Comparison of ENCODE assay signal across 19 cellular contexts in genomic region chr3:66408458-66408857, GRCh38.
DNase-seq lines count a peak whose midpoint lies in the region; TF ChIP-seq lines count a peak whose summit lies in the region.
"Had no signal": no experiment of that assay in that cellular context is flagged by ENCODE, and none has a peak within 500 bp of the region (broad histone marks: within the 10 kb centered on the region; RNA-seq: fewer than 3 reads in every experiment).

No MANE protein-coding gene starts in this region.

- no peak overlapping the region for H3K23ac ChIP-seq in mesenchymal stem cell (ENCODE audit: low read length in 2 of 2)

- H2BK120ac ChIP-seq in mesenchymal stem cell (ENCODE audit: low read depth, low read length), result no peak overlapping the region

- H3K27ac ChIP-seq in breast epithelium (peak overlapping the region; percentile 29 to 52), ascending aorta (peak overlapping the region; percentile 32 to 93), mesenchymal stem cell (ENCODE audit: low read length, poor library complexity, severe bottlenecking) (no peak overlapping the region), substantia nigra (ENCODE audit: low read depth, low read length, poor library complexity, severe bottlenecking) (peak overlapping the region; percentile 28)
- H3K27ac ChIP-seq: brain microvascular endothelial cell, foreskin keratinocyte had no signal

- intact Hi-C loops in breast epithelium (cut with DNase I; ENCODE audit: low total_unique reads) (loop anchor here (10.0 kb wide), 1 partner anchor 386 kb away; no protein-coding TSS in a partner anchor), MCF 10A (cut with micrococcal nuclease) (loop anchor here (10.0 kb wide), 1 partner anchor 134 kb away; no protein-coding TSS in a partner anchor), ascending aorta (cut with DNase I) (loop anchor here (5.0 to 10.0 kb wide), 3 partner anchors 34 to 316 kb away; no protein-coding TSS in a partner anchor)

- no peak overlapping the region for H4K91ac ChIP-seq in mesenchymal stem cell (ENCODE audit: low read length)

- peaks cover 3% of the 10 kb centered on the region for H3K36me3 ChIP-seq in breast epithelium
- peaks cover 42 to 50% of the 10 kb centered on the region in 2 donors for H3K36me3 ChIP-seq in ascending aorta
- peaks cover 27 to 79% of the 10 kb centered on the region in 2 experiments for H3K36me3 ChIP-seq in mesenchymal stem cell (ENCODE audit: control insufficient read depth in 1 of 2, insufficient read depth in 2 of 2, low read depth in 1 of 2, low read length in 2 of 2)

- H3K14ac ChIP-seq in mesenchymal stem cell (ENCODE audit: low read length in 2 of 2), result no peak overlapping the region

- no TSS peak for BruUV-seq in MCF 10A (replicated peaks; lab: Mats Ljungman, UMichigan)

- TF ChIP-seq POLR2A in breast epithelium (IDR thresholded peaks at IDR 0.05), result no peak

- H3K4me1 ChIP-seq in breast epithelium, result peaks cover 0 to 2% of the 10 kb centered on the region in 2 donors
- H3K4me1 ChIP-seq in ascending aorta, result peaks cover 18 to 47% of the 10 kb centered on the region in 2 donors
- peaks cover 45% of the 10 kb centered on the region for H3K4me1 ChIP-seq in mesenchymal stem cell (ENCODE audit: control insufficient read depth, insufficient read depth, low read depth, low read length)
- H3K4me1 ChIP-seq: foreskin keratinocyte had no signal

- POLR2A ChIA-PET in MCF 10A (lab: Yijun Ruan, JAX), result interaction anchor here (0.6 to 0.9 kb wide), 2 partner anchors 339 to 412 kb away, joined by 3 read pairs; no protein-coding TSS in a partner anchor

- H3K4me3 ChIP-seq in breast epithelium, result no peak overlapping the region
- H3K4me3 ChIP-seq in ascending aorta, result no peak overlapping the region
- H3K4me3 ChIP-seq in mesenchymal stem cell (ENCODE audit: insufficient read depth in 1 of 2, low read depth in 1 of 2, low read length in 2 of 2), result no peak overlapping the region
- H3K4me3 ChIP-seq: smooth muscle cell had no signal

- TF ChIP-seq CTCF in breast epithelium (IDR thresholded peaks at IDR 0.05) (no peak), MCF 10A (IDR thresholded peaks at IDR 0.05; ENCODE audit: unreplicated experiment) (no peak), ascending aorta (IDR thresholded peaks at IDR 0.05) (no peak)

- H2BK15ac ChIP-seq in mesenchymal stem cell (ENCODE audit: low read depth, poor library complexity, severe bottlenecking), result no peak overlapping the region

- DNase-seq in breast epithelium (ENCODE audit: low spot score in 2 of 2) (no peak), MCF 10A (ENCODE audit: unreplicated experiment) (no peak), ascending aorta (ENCODE audit: low spot score in 2 of 2) (peak in 1 of 2 donors; percentile 45), mesenchymal stem cell (no peak), substantia nigra (lab: John Stamatoyannopoulos, UW) (no peak), activated gamma-delta T cell treated with Interleukin-2 at 50 U/mL for 16 hours (no peak), mucosa of gallbladder (ENCODE audit: low spot score) (no peak), NCI-H2107 (lab: John Stamatoyannopoulos, UW) (no peak)
- DNase-seq: brain microvascular endothelial cell, kidney glomerular epithelial cell, NCI-H2171 had no signal

- H3K4me3 Mint-ChIP-seq in MCF 10A (ENCODE audit: unreplicated experiment), result no peak overlapping the region
- H3K4me3 Mint-ChIP-seq: activated naive CD8-positive, alpha-beta T cell treated with anti-CD3 and anti-CD28 coated beads, Interleukin-2, amount 10 ng/mL, durations not matched to agents 7 days and 5 days; activated T-helper 1 cell treated with anti-CD3 and anti-CD28 coated beads, Interleukin-12 subunit alpha, Interleukin-12 subunit beta, Interleukin-2, Interleukin-4 antibody, amounts not matched to agents 30 ng/mL and 10 ng/mL and 1 ng/mL, durations not matched to agents 14 hours and 24 hours and 36 hours; HFFc6; mesothelial cell of epicardium; nephron progenitor cell; stimulated activated naive CD8-positive, alpha-beta T cell treated with anti-CD3 and anti-CD28 coated beads, Interleukin-15, amount 100 ng/mL, for 72 hours had no signal

- H2AFZ ChIP-seq in mesenchymal stem cell (ENCODE audit: low read depth, low read length), result no peak overlapping the region

- no peak overlapping the region for H3K27ac Mint-ChIP-seq in MCF 10A (ENCODE audit: low read depth, unreplicated experiment)
- H3K27ac Mint-ChIP-seq: activated naive CD8-positive, alpha-beta T cell treated with anti-CD3 and anti-CD28 coated beads, Interleukin-2, amount 10 ng/mL, durations not matched to agents 7 days and 5 days; HFFc6; nephron progenitor cell had no signal

- WGBS in mesenchymal stem cell, result 84% methylated on average over 7 of the region's 7 CpGs

- peaks cover 12% of the 10 kb centered on the region for H3K36me3 Mint-ChIP-seq in MCF 10A (ENCODE audit: insufficient read depth, unreplicated experiment)
- H3K36me3 Mint-ChIP-seq: mesothelial cell of epicardium had no signal

- no peaks in the 10 kb centered on the region for H3K4me1 Mint-ChIP-seq in MCF 10A (ENCODE audit: insufficient read depth, unreplicated experiment)
- H3K4me1 Mint-ChIP-seq: stimulated activated naive CD8-positive, alpha-beta T cell treated with anti-CD3 and anti-CD28 coated beads, Interleukin-15, amount 100 ng/mL, for 72 hours had no signal

- no peaks in the 10 kb centered on the region for H3K9me3 Mint-ChIP-seq in MCF 10A (ENCODE audit: unreplicated experiment)
- H3K9me3 Mint-ChIP-seq: activated naive CD8-positive, alpha-beta T cell treated with anti-CD3 and anti-CD28 coated beads, Interleukin-2, amount 10 ng/mL, durations not matched to agents 7 days and 5 days; activated T-helper 1 cell treated with anti-CD3 and anti-CD28 coated beads, Interleukin-12 subunit alpha, Interleukin-12 subunit beta, Interleukin-2, Interleukin-4 antibody, amounts not matched to agents 30 ng/mL and 10 ng/mL and 1 ng/mL, durations not matched to agents 14 hours and 24 hours and 36 hours; HFFc6; mesothelial cell of epicardium; nephron progenitor cell; stimulated activated naive CD8-positive, alpha-beta T cell treated with anti-CD3 and anti-CD28 coated beads, Interleukin-15, amount 100 ng/mL, for 72 hours had no signal

- no peak overlapping the region for H2BK5ac ChIP-seq in mesenchymal stem cell (ENCODE audit: low read depth, low read length, poor library complexity, severe bottlenecking)

- H3K9me3 ChIP-seq in breast epithelium (no peaks in the 10 kb centered on the region), ascending aorta (no peaks in the 10 kb centered on the region), mesenchymal stem cell (ENCODE audit: control insufficient read depth, low read length) (no peaks in the 10 kb centered on the region)

- peak overlapping the region; percentile 69 for H2AK5ac ChIP-seq in mesenchymal stem cell (ENCODE audit: low read length, severe bottlenecking)

- no peaks in the 10 kb centered on the region for H3K27me3 Mint-ChIP-seq in MCF 10A (ENCODE audit: insufficient read depth, unreplicated experiment)
- H3K27me3 Mint-ChIP-seq: activated naive CD8-positive, alpha-beta T cell treated with anti-CD3 and anti-CD28 coated beads, Interleukin-2, amount 10 ng/mL, durations not matched to agents 7 days and 5 days; stimulated activated naive CD8-positive, alpha-beta T cell treated with anti-CD3 and anti-CD28 coated beads, Interleukin-15, amount 100 ng/mL, for 72 hours had no signal

- H3K18ac ChIP-seq in mesenchymal stem cell (ENCODE audit: low read depth in 1 of 2, low read length in 2 of 2), result peak overlapping the region in 1 of 2 experiments; percentile 11

- H3K4ac ChIP-seq in mesenchymal stem cell (ENCODE audit: low read depth in 1 of 2, low read length in 2 of 2), result no peak overlapping the region

- CTCF ChIA-PET in MCF 10A (lab: Yijun Ruan, JAX), result interaction anchor here (0.5 to 16.7 kb wide), 72 partner anchors 9 to 458 kb away, joined by 3 to 604 read pairs (median 6); no protein-coding TSS in a partner anchor

- H2BK12ac ChIP-seq in mesenchymal stem cell (ENCODE audit: low read length in 2 of 2), result peak overlapping the region in 1 of 2 experiments; percentile 55

- H3K79me1 ChIP-seq in mesenchymal stem cell (replicated peaks; ENCODE audit: low read length, poor library complexity, severe bottlenecking), result peaks cover 63% of the 10 kb centered on the region

- H3K4me2 ChIP-seq in mesenchymal stem cell (ENCODE audit: low read length, poor library complexity, severe bottlenecking), result no peak overlapping the region
- H3K4me2 ChIP-seq: smooth muscle cell had no signal

- no peak overlapping the region for H4K8ac ChIP-seq in mesenchymal stem cell (ENCODE audit: low read length)

- no peak overlapping the region for H3K9ac ChIP-seq in mesenchymal stem cell (ENCODE audit: low read length)

- H3K27me3 ChIP-seq in breast epithelium (no peaks in the 10 kb centered on the region), ascending aorta (no peaks in the 10 kb centered on the region), mesenchymal stem cell (ENCODE audit: control insufficient read depth in 1 of 2, insufficient read depth in 1 of 2, low read length in 2 of 2) (no peaks in the 10 kb centered on the region)
- H3K27me3 ChIP-seq: brain microvascular endothelial cell, foreskin keratinocyte had no signal
